In the genomic region with DNA sequence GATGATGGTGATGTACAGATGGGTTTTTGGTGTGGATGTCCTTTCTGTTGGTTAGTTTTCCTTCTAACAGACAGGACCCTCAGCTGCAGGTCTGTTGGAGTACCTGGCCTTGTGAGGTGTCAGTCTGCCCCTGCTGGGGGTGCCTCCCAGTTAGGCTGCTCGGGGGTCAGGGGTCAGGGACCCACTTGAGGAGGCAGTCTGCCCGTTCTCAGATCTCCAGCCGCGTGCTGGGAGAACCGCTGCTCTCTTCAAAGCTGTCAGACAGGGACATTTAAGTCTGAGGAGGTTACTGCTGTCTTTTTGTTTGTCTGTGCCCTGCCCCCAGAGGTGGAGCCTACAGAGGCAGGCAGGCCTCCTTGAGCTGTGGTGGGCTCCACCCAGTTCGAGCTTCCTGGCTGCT, we compare ENCODE assay signal across 7 cellular contexts.
DNase-seq lines count a peak whose midpoint lies in the region; ATAC-seq and TF ChIP-seq lines count a peak whose summit lies in the region.
"Not testable (repeated sequence)": the region's sequence is repeated elsewhere in the genome, so short reads cannot be mapped to it uniquely, and the experiment has no call there.

No MANE protein-coding gene starts in this region.

- not testable (repeated sequence) for H3K4me1 Mint-ChIP-seq in activated T-helper 17 cell treated with anti-CD3 and anti-CD28 coated beads, Interleukin-2, amount 50 U/mL, for 72 hours; dendritic cell treated with granulocyte-macrophage colony-stimulating factor and Interleukin-4, amounts not matched to agents 40 ng/mL and 50 ng/mL, for 4 days (ENCODE audit: low read depth)

- not testable (repeated sequence) for H3K27me3 Mint-ChIP-seq in activated T-helper 17 cell treated with anti-CD3 and anti-CD28 coated beads, Interleukin-2, amount 50 U/mL, for 72 hours; dendritic cell treated with granulocyte-macrophage colony-stimulating factor and Interleukin-4, amounts not matched to agents 40 ng/mL and 50 ng/mL, for 4 days

- WGBS in heart right ventricle, 2 donors: 48 to 63% methylated on average over 4 to 5 of the region's 6 CpGs

- peak overlapping the region; percentile 22 for H3K9ac ChIP-seq in mucosa of stomach (ENCODE audit: low read length)
- not testable (repeated sequence) for H3K9ac ChIP-seq in rectal smooth muscle tissue (ENCODE audit: low read length)

- peak overlapping the region; percentile 52 for H3K4me3 Mint-ChIP-seq in activated T-helper 17 cell treated with anti-CD3 and anti-CD28 coated beads, Interleukin-2, amount 50 U/mL, for 72 hours
- not testable (repeated sequence) for H3K4me3 Mint-ChIP-seq in dendritic cell treated with granulocyte-macrophage colony-stimulating factor and Interleukin-4, amounts not matched to agents 40 ng/mL and 50 ng/mL, for 4 days

- not testable (repeated sequence) for H3K36me3 Mint-ChIP-seq in activated T-helper 17 cell treated with anti-CD3 and anti-CD28 coated beads, Interleukin-2, amount 50 U/mL, for 72 hours (ENCODE audit: low read depth); dendritic cell treated with granulocyte-macrophage colony-stimulating factor and Interleukin-4, amounts not matched to agents 40 ng/mL and 50 ng/mL, for 4 days (ENCODE audit: low read depth)

- TF ChIP-seq CTCF in GM12865 (IDR thresholded peaks at IDR 0.05; ENCODE audit: insufficient read depth, low read depth, low read length, missing control alignments); RWPE2 (IDR thresholded peaks at IDR 0.05; ENCODE audit: poor library complexity, severe bottlenecking); heart right ventricle (IDR thresholded peaks at IDR 0.05): not testable (repeated sequence)

- not testable (repeated sequence) for ATAC-seq in RWPE2 (ENCODE audit: low read depth); activated T-helper 17 cell treated with anti-CD3 and anti-CD28 coated beads, Interleukin-2, amount 50 U/mL, for 72 hours (replicated peaks); heart right ventricle

- H3K4me1 ChIP-seq in RWPE2 (ENCODE audit: insufficient read depth, poor library complexity, severe bottlenecking): peaks cover 30% of the 10 kb centered on the region
- H3K4me1 ChIP-seq in heart right ventricle: peaks cover 0 to 11% (median 0%) of the 10 kb centered on the region in 9 donors
- H3K4me1 ChIP-seq in mucosa of stomach (ENCODE audit: control insufficient read depth, insufficient read depth, low read length); rectal smooth muscle tissue (ENCODE audit: control insufficient read depth, insufficient read depth, low read length): not testable (repeated sequence)

- not testable (repeated sequence) for H3K27ac Mint-ChIP-seq in activated T-helper 17 cell treated with anti-CD3 and anti-CD28 coated beads, Interleukin-2, amount 50 U/mL, for 72 hours
- peak overlapping the region; percentile 74 for H3K27ac Mint-ChIP-seq in dendritic cell treated with granulocyte-macrophage colony-stimulating factor and Interleukin-4, amounts not matched to agents 40 ng/mL and 50 ng/mL, for 4 days

- not testable (repeated sequence) for DNase-seq in GM12865 (ENCODE audit: low read depth); RWPE2 (ENCODE audit: low spot score); heart right ventricle

- not testable (repeated sequence) for H3K36me3 ChIP-seq in RWPE2 (ENCODE audit: low read depth); heart right ventricle; mucosa of stomach (ENCODE audit: control insufficient read depth, insufficient read depth, low read length); rectal smooth muscle tissue (ENCODE audit: control insufficient read depth, insufficient read depth, low read length)

- peak overlapping the region; percentile 12 for H3K27ac ChIP-seq in RWPE2 (ENCODE audit: poor library complexity, severe bottlenecking)
- not testable (repeated sequence) for H3K27ac ChIP-seq in heart right ventricle; rectal smooth muscle tissue (ENCODE audit: low read depth, low read length)

- not testable (repeated sequence) for H3K9me3 ChIP-seq in RWPE2 (ENCODE audit: severe bottlenecking); heart right ventricle; mucosa of stomach (ENCODE audit: control insufficient read depth, low read length)

- intact Hi-C loops in dendritic cell treated with granulocyte-macrophage colony-stimulating factor and Interleukin-4, amounts not matched to agents 40 ng/mL and 50 ng/mL, for 4 days (cut with micrococcal nuclease); heart right ventricle (cut with DNase I): not testable (repeated sequence)

- H3K27me3 ChIP-seq in RWPE2 (ENCODE audit: insufficient read depth, poor library complexity, severe bottlenecking); heart right ventricle; mucosa of stomach (ENCODE audit: control insufficient read depth, insufficient read depth, low read length); rectal smooth muscle tissue (ENCODE audit: control insufficient read depth, insufficient read depth, low read length): not testable (repeated sequence)

- H3K4me3 ChIP-seq in GM12865 (ENCODE audit: low read depth, low read length) (peak overlapping the region; percentile 51), heart right ventricle (peak overlapping the region in 9 of 10 donors; percentile 23 to 54 (median 45)), mucosa of stomach (ENCODE audit: low read length) (peak overlapping the region; percentile 50), rectal smooth muscle tissue (ENCODE audit: low read length) (peak overlapping the region; percentile 52)
- not testable (repeated sequence) for H3K4me3 ChIP-seq in RWPE2 (ENCODE audit: severe bottlenecking)

- not testable (repeated sequence) for H3K9me3 Mint-ChIP-seq in activated T-helper 17 cell treated with anti-CD3 and anti-CD28 coated beads, Interleukin-2, amount 50 U/mL, for 72 hours; dendritic cell treated with granulocyte-macrophage colony-stimulating factor and Interleukin-4, amounts not matched to agents 40 ng/mL and 50 ng/mL, for 4 days
